In genomic region chr4:140108243-140108642, GRCh38 we compare ENCODE assay signal across 25 cellular contexts. TPM values are rescaled to one million over a fixed set of nuclear protein-coding genes. Genes with fewer than 3 reads are reported as not detected.
A peak's percentile ranks its signal among the peaks of the same experiment; 100 is the strongest.
DNase-seq lines count a peak whose midpoint lies in the region; ATAC-seq, FAIRE-seq and TF ChIP-seq lines count a peak whose summit lies in the region.
"Had no signal": no experiment of that assay in that cellular context is flagged by ENCODE, and none has a peak within 500 bp of the region (broad histone marks: within the 10 kb centered on the region; RNA-seq: fewer than 3 reads in every experiment).

No MANE protein-coding gene starts in this region.

- CTCF ChIA-PET in A549 (lab: Yijun Ruan, JAX): no interaction called here

- peaks cover 81% of the 10 kb centered on the region for H3K4me1 ChIP-seq in A549
- peaks cover 18% of the 10 kb centered on the region for H3K4me1 ChIP-seq in DND-41 (ENCODE audit: insufficient read depth, low read length)
- peaks cover 0 to 42% (median 3%) of the 10 kb centered on the region in 3 donors for H3K4me1 ChIP-seq in esophagus squamous epithelium
- peaks cover 0 to 8% of the 10 kb centered on the region in 2 donors for H3K4me1 ChIP-seq in left lung
- H3K4me1 ChIP-seq: Peyer's patch had no signal

- no peak for TF ChIP-seq CTCF in A549 (IDR thresholded peaks at IDR 0.05)
- no peak for TF ChIP-seq CTCF in DND-41 (IDR thresholded peaks at IDR 0.05; ENCODE audit: borderline replicate concordance, extremely low read depth, low read length, poor library complexity, severe bottlenecking)
- no peak for TF ChIP-seq CTCF in esophagus squamous epithelium (IDR thresholded peaks at IDR 0.05)
- no peak for TF ChIP-seq CTCF in left lung (IDR thresholded peaks at IDR 0.05)

- no peaks in the 10 kb centered on the region for H3K27me3 ChIP-seq in DND-41 (ENCODE audit: insufficient read depth, low read length, poor library complexity)
- H3K27me3 ChIP-seq in esophagus squamous epithelium: no peaks in the 10 kb centered on the region
- H3K27me3 ChIP-seq in left lung: no peaks in the 10 kb centered on the region
- H3K27me3 ChIP-seq: Peyer's patch had no signal

- ATAC-seq in A549: no peak
- ATAC-seq in DND-41 (ENCODE audit: insufficient read depth, low read depth): peak; percentile 67
- ATAC-seq in GM18867 (IDR thresholded peaks at IDR 0.05; ENCODE audit: unreplicated experiment): no peak
- ATAC-seq in left lung: no peak
- ATAC-seq: HCT116, SK-N-SH treated with all-trans-retinoic acid at 6 μM for 48 hours, T-cell had no signal

- peaks cover 36% of the 10 kb centered on the region for H3K4me1 Mint-ChIP-seq in T-helper 2 cell treated with Interferon-gamma antibody and Interleukin-4, amounts not matched to agents 5 μg/mL and 100 μg/mL, for 36 hours (ENCODE audit: low read depth)

- intact Hi-C loops in esophagus squamous epithelium (cut with DNase I) (no loop called here), left lung (cut with DNase I) (no loop called here)

- TF ChIP-seq RAD21 in A549 (conservative IDR thresholded peaks at IDR 0.05 in 1 of 2, IDR thresholded peaks at IDR 0.05 in 1 of 2): no peak

- no peak for TF ChIP-seq EP300 in A549 (IDR thresholded peaks at IDR 0.05)

- H3K4me2 ChIP-seq in A549: no peak overlapping the region; the same call in 2 of the 3 replicates
- no peak overlapping the region for H3K4me2 ChIP-seq in DND-41 (ENCODE audit: insufficient read depth, low read length)

- H3K4me3 ChIP-seq in A549: no peak overlapping the region
- H3K4me3 ChIP-seq in DND-41 (ENCODE audit: low read depth in 1 of 2, low read length in 2 of 2): no peak overlapping the region
- no peak overlapping the region for H3K4me3 ChIP-seq in esophagus squamous epithelium
- no peak overlapping the region for H3K4me3 ChIP-seq in left lung
- H3K4me3 ChIP-seq: Peyer's patch had no signal

- H3K79me2 ChIP-seq in DND-41 (ENCODE audit: insufficient read depth, low read length): no peaks in the 10 kb centered on the region

- POLR2A ChIA-PET in A549 (lab: Yijun Ruan, JAX): no interaction called here

- H3K36me3 ChIP-seq in DND-41 (ENCODE audit: insufficient read depth, low read length): no peaks in the 10 kb centered on the region
- no peaks in the 10 kb centered on the region for H3K36me3 ChIP-seq in esophagus squamous epithelium
- no peaks in the 10 kb centered on the region for H3K36me3 ChIP-seq in left lung
- H3K36me3 ChIP-seq: Peyer's patch had no signal

- TF ChIP-seq POLR2A in A549 (IDR thresholded peaks at IDR 0.05; ENCODE audit: low read length) (no peak), esophagus squamous epithelium (IDR thresholded peaks at IDR 0.05) (no peak)

- 42% methylated on average over 4 of the region's 4 CpGs for WGBS in A549 (ENCODE audit: missing lambda C conversion rate)
- WGBS in esophagus squamous epithelium, 2 donors: 39% methylated on average over 4 of the region's 4 CpGs

- H3K9ac ChIP-seq in DND-41 (ENCODE audit: low read depth, low read length): no peak overlapping the region

- peak overlapping the region; percentile 38 to 99 for H3K27ac ChIP-seq in A549
- no peak overlapping the region for H3K27ac ChIP-seq in DND-41 (ENCODE audit: low read length)
- H3K27ac ChIP-seq in esophagus squamous epithelium: peak overlapping the region in 3 of 4 donors; percentile 11 to 66 (median 57)
- H3K27ac ChIP-seq in left lung: no peak overlapping the region
- H3K27ac ChIP-seq: Peyer's patch had no signal

- no peak overlapping the region for H2AFZ ChIP-seq in DND-41 (ENCODE audit: low read depth, low read length)

- no peaks in the 10 kb centered on the region for H4K20me1 ChIP-seq in DND-41 (ENCODE audit: insufficient read depth, low read length)

- H3K9me3 ChIP-seq in A549 (no peaks in the 10 kb centered on the region), DND-41 (ENCODE audit: insufficient read depth, low read length, severe bottlenecking) (no peaks in the 10 kb centered on the region), esophagus squamous epithelium (no peaks in the 10 kb centered on the region), left lung (no peaks in the 10 kb centered on the region)
- H3K9me3 ChIP-seq: Peyer's patch had no signal

- H3K27me3 Mint-ChIP-seq in T-helper 2 cell treated with Interferon-gamma antibody and Interleukin-4, amounts not matched to agents 5 μg/mL and 100 μg/mL, for 36 hours (ENCODE audit: low read depth): peaks cover 27% of the 10 kb centered on the region
- H3K27me3 Mint-ChIP-seq: CD4-positive, CD25-positive, alpha-beta regulatory T cell; T-cell had no signal

- peak overlapping the region; percentile 22 for H3K27ac Mint-ChIP-seq in T-helper 2 cell treated with Interferon-gamma antibody and Interleukin-4, amounts not matched to agents 5 μg/mL and 100 μg/mL, for 36 hours
- H3K27ac Mint-ChIP-seq: CD4-positive, CD25-positive, alpha-beta regulatory T cell; T-cell had no signal

- peaks cover 4% of the 10 kb centered on the region for H3K9me3 Mint-ChIP-seq in T-helper 2 cell treated with Interferon-gamma antibody and Interleukin-4, amounts not matched to agents 5 μg/mL and 100 μg/mL, for 36 hours
- H3K9me3 Mint-ChIP-seq: T-cell had no signal

- DNase-seq in A549 (ENCODE audit: low read depth in 1 of 2, low spot score in 1 of 2) (no peak), DND-41 (no peak), esophagus squamous epithelium (lab: John Stamatoyannopoulos, UW) (no peak), KG1 (lab: John Stamatoyannopoulos, UW) (no peak), left lung (no peak)
- DNase-seq in T-helper 2 cell treated with Interferon-gamma antibody and Interleukin-4, amounts not matched to agents 5 μg/mL and 100 μg/mL, for 36 hours (ENCODE audit: low spot score): no peak
- no peak for DNase-seq in NK-92 treated with Interleukin-12 subunit alpha and Interleukin-12 subunit beta, amount 100 ng/mL, for 24 hours (lab: John Stamatoyannopoulos, UW)
- DNase-seq: CD4-positive, CD25-positive, alpha-beta regulatory T cell; COR-L47; DMS 273 treated with DMSO at 0.1 percent for 48 hours; DMS79 treated with DMSO at 0.1 percent for 48 hours; GOT3; NCI-H1092; NCI-H1436; NCI-H187 treated with DMSO at 0.1 percent for 48 hours; NCI-H2107; NCI-H510A; NCI-H748 treated with DMSO at 0.1 percent for 48 hours; Peyer's patch; T-cell had no signal

- H3K36me3 Mint-ChIP-seq in T-helper 2 cell treated with Interferon-gamma antibody and Interleukin-4, amounts not matched to agents 5 μg/mL and 100 μg/mL, for 36 hours (ENCODE audit: low read depth): peaks cover 8% of the 10 kb centered on the region
- H3K36me3 Mint-ChIP-seq: CD4-positive, CD25-positive, alpha-beta regulatory T cell; T-cell had no signal

- FAIRE-seq in A549 (lab: Jason Lieb, UNC): no peak
- FAIRE-seq: GM12891 had no signal

- H3K4me3 Mint-ChIP-seq in T-helper 2 cell treated with Interferon-gamma antibody and Interleukin-4, amounts not matched to agents 5 μg/mL and 100 μg/mL, for 36 hours: peak overlapping the region; percentile 66
- H3K4me3 Mint-ChIP-seq: CD4-positive, CD25-positive, alpha-beta regulatory T cell; T-cell had no signal

TF ChIP-seq in A549, 52 proteins besides CTCF, POLR2A, EP300 and RAD21:
- TF ChIP-seq NFE2L2 (conservative IDR thresholded peaks at IDR 0.05; ENCODE audit: low read length): no peak
- no peak for TF ChIP-seq KDM5A (IDR thresholded peaks at IDR 0.05)
- TF ChIP-seq, protein P1, sequence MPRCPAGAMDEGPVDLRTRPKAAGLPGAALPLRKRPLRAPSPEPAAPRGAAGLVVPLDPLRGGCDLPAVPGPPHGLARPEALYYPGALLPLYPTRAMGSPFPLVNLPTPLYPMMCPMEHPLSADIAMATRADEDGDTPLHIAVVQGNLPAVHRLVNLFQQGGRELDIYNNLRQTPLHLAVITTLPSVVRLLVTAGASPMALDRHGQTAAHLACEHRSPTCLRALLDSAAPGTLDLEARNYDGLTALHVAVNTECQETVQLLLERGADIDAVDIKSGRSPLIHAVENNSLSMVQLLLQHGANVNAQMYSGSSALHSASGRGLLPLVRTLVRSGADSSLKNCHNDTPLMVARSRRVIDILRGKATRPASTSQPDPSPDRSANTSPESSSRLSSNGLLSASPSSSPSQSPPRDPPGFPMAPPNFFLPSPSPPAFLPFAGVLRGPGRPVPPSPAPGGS (IDR thresholded peaks at IDR 0.05): no peak
- TF ChIP-seq ZSCAN20 (CRISPR knock-in tag; IDR thresholded peaks at IDR 0.05): no peak
- no peak for TF ChIP-seq ESRRA (IDR thresholded peaks at IDR 0.05; ENCODE audit: borderline replicate concordance, low read length)
- TF ChIP-seq POLR2AphosphoS2 (conservative IDR thresholded peaks at IDR 0.05; ENCODE audit: low read length): no peak
- TF ChIP-seq MAZ (IDR thresholded peaks at IDR 0.05; ENCODE audit: borderline replicate concordance, low read depth, low read length): no peak
- no peak for TF ChIP-seq MYC (IDR thresholded peaks at IDR 0.05; ENCODE audit: borderline replicate concordance, low read length)

RNA-seq across cellular contexts. Expression of gene MAML3, which starts 45.7 kb away (rescaled TPM):
- 18.1 and 22.2 TPM in 2 replicates for polyA plus RNA-seq in A549 (2011; rRNA removed)
- 8.0 and 11.1 TPM in 2 replicates for polyA plus RNA-seq in A549 (2012; cell fraction: cytosol; rRNA removed)
- 9.0 and 9.3 TPM in 2 replicates for polyA plus RNA-seq in A549 (2012; cell fraction: nucleus; rRNA removed)
- 7.3 to 9.1 TPM (median 9.0 TPM) in 3 replicates for polyA plus RNA-seq in A549 (2017; fragmentation: RNase III; extraction: RNeasy Plus Mini Kit Qiagen cat#74134 plus additional on column Dnase treatment)
- polyA minus RNA-seq in A549 (2011; rRNA and poly(A)+ RNA removed): 38.5 and 44.5 TPM in 2 replicates
- 10 to 100 TPM in 2 of 4 donors, 1 to 10 TPM in 2; 6.9 to 14.2 (median 8.9) TPM for total RNA-seq in esophagus squamous epithelium
- 10 to 100 TPM in 1 of 2 donors, 1 to 10 TPM in 1; 5.8 to 10.3 TPM for total RNA-seq in left lung
- total RNA-seq: G401 had no signal

Comparison
In these comparisons a context has a peak if more than half of its experiments do, and no peak if none do; other contexts are left out.
1. H3K27ac ChIP-seq: peak in A549 (2 of 2) and esophagus squamous epithelium (3 of 4); none in DND-41 (single experiment) and left lung (0 of 2).